Comparison of ENCODE assay signal across 8 cellular contexts in the genomic region with DNA sequence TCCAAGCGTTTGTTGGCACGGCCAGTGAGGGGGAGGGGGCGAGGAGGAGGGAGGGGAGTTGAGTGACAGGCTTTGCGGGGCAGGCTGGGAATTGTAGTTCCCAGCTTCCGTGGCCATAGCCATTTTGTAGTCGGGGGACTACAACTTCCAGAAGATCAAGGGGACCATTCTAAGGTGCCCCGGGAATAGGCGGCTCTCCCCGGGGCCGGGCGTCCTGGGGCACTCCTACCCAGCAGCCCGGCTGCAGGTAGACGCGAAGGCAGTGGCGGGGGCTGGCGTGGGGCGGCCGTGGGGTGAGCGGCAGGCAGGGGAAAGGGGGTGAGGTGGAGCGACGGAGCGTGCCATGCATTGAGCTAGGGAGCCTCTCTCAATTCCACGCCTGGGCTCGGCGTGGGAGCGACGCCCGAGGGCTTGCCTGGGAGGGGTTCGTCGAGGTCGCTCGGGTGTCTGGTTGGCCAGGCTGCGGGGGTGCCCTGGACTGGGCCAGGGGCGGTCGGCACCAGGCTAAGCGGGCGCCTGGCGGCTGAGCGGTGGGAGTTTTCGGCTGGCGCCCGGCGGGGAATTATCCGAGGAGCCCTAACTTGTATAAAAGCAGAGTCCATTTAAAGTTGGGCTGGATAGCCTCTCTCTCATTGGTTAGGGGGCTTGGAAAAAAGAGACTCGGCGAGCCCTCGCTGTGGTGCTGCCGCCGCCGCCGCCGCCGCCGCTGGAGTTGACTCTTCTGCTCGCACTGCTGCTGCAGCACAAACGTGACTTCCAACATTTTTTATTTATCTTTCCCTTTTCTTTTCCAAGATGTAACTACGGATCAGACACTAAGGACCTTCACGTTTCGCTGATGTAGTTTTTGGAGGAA. TPM values are rescaled to one million over a fixed set of nuclear protein-coding genes. Genes with fewer than 3 reads are reported as not detected.
DNase-seq lines count a peak whose midpoint lies in the region; ATAC-seq, FAIRE-seq and TF ChIP-seq lines count a peak whose summit lies in the region.

A gene (plus strand): TSS at position 709 of the 856 bp plus-strand sequence. CDS start 471 bp downstream, outside the sequence.

- no peaks in the 10 kb centered on the region for H3K36me3 ChIP-seq in mammary epithelial cell (ENCODE audit: insufficient read depth, low read length)
- H3K36me3 ChIP-seq in small intestine (ENCODE audit: control insufficient read depth in 2 of 2, insufficient read depth in 2 of 2, low read length in 2 of 2) = no peaks in the 10 kb centered on the region

- H3K4me2 ChIP-seq in mammary epithelial cell (ENCODE audit: insufficient read depth, low read depth, low read length) = peak within 1 kb of the TSS; percentile 95

- H3K9ac ChIP-seq in mammary epithelial cell (ENCODE audit: insufficient read depth, low read length) = peak within 1 kb of the TSS; percentile 95

- in situ Hi-C loops in mammary epithelial cell (cut with MboI; ENCODE audit: low sequenced_read_pairs in 2 of 2) = loop anchor here (10.0 to 25.0 kb wide), 2 partner anchors 111 to 508 kb away; no protein-coding TSS in a partner anchor

- DNase-seq in AG08395 (ENCODE audit: low spot score) (peak; percentile 96), NCI-H2227 treated with DMSO at 0.1 percent for 48 hours (lab: John Stamatoyannopoulos, UW) (peak; percentile 90), mammary epithelial cell (peak; percentile 96), iPS-NIHi11 (ENCODE audit: low spot score) (peak; percentile 89), small intestine (peak; percentile 98)

- WGBS in mammary epithelial cell (ENCODE audit: low coverage, missing lambda C conversion rate) = 2% methylated on average over 13 of the region's 59 CpGs
- WGBS in small intestine, 3 donors = 0 to 1% (median 0%) methylated on average over 49 to 59 of the region's 59 CpGs

- H3K27ac ChIP-seq in mammary epithelial cell (ENCODE audit: insufficient read depth, low read depth, low read length) (peak within 1 kb of the TSS; percentile 86), small intestine (ENCODE audit: low read depth in 1 of 2, low read length in 1 of 2) (peak within 1 kb of the TSS; percentile 80 to 98)

- peak; percentile 58 for ATAC-seq in GM18909 (IDR thresholded peaks at IDR 0.05; ENCODE audit: poor library complexity, unreplicated experiment)
- ATAC-seq in HG03159 (IDR thresholded peaks at IDR 0.05; ENCODE audit: unreplicated experiment) = peak; percentile 49

- no TSS peak for BruUV-seq in mammary epithelial cell (replicated peaks; lab: Mats Ljungman, UMichigan)

- CTCF ChIA-PET in mammary epithelial cell (lab: Charles Lee; ENCODE audit: low non-redundant PET) = interaction anchor here (0.5 kb wide), 1 partner anchor 330 kb away, joined by 5 read pairs; no protein-coding TSS in a partner anchor

- H3K4me3 ChIP-seq in WI38 (ENCODE audit: low read depth, low read length) (peak within 1 kb of the TSS; percentile 77), mammary epithelial cell (replicated peaks in 1 of 3; ENCODE audit: insufficient read depth in 1 of 3, low read depth in 2 of 3, low read length in 3 of 3) (peak within 1 kb of the TSS; percentile 70 to 95 (median 82)), small intestine (ENCODE audit: low read depth in 1 of 2, low read length in 2 of 2) (peak within 1 kb of the TSS; percentile 98)

- no peaks in the 10 kb centered on the region for H3K9me3 ChIP-seq in mammary epithelial cell (replicated peaks; ENCODE audit: insufficient read depth, low read length)
- H3K9me3 ChIP-seq in small intestine (ENCODE audit: control insufficient read depth, low read depth) = no peaks in the 10 kb centered on the region

- FAIRE-seq in small intestine (lab: Jason Lieb, UNC) = no peak

- peaks cover 42% of the 10 kb centered on the region for H3K79me2 ChIP-seq in mammary epithelial cell (ENCODE audit: insufficient read depth, low read length)

- no peaks in the 10 kb centered on the region for H3K27me3 ChIP-seq in mammary epithelial cell (ENCODE audit: insufficient read depth, low read length)
- no peaks in the 10 kb centered on the region for H3K27me3 ChIP-seq in small intestine (ENCODE audit: control insufficient read depth in 2 of 2, insufficient read depth in 2 of 2, low read length in 2 of 2)

- dilution Hi-C loops in mammary epithelial cell (cut with HindIII; ENCODE audit: low sequenced_read_pairs) = no loop called here

- intact Hi-C loops in mammary epithelial cell (cut with micrococcal nuclease) = loop anchor here (1.0 to 10.0 kb wide), 14 partner anchors 82 to 1034 kb away; no protein-coding TSS in a partner anchor

- H3K4me1 ChIP-seq in mammary epithelial cell (ENCODE audit: insufficient read depth, low read length) (peaks cover 20% of the 10 kb centered on the region), small intestine (ENCODE audit: control insufficient read depth in 2 of 2, insufficient read depth in 1 of 2, low read depth in 1 of 2, low read length in 1 of 2) (no peaks in the 10 kb centered on the region)

- no peaks in the 10 kb centered on the region for H4K20me1 ChIP-seq in mammary epithelial cell (ENCODE audit: insufficient read depth, low read length)

- TF ChIP-seq CTCF in WI38 (IDR thresholded peaks at IDR 0.05; ENCODE audit: low read depth, low read length) = no peak
- TF ChIP-seq CTCF in mammary epithelial cell (conservative IDR thresholded peaks at IDR 0.05 in 1 of 2, IDR thresholded peaks at IDR 0.05 in 1 of 2; ENCODE audit: extremely low read depth in 1 of 2, insufficient read depth in 1 of 2, low read depth in 1 of 2, low read length in 2 of 2) = no peak

- peak within 1 kb of the TSS; percentile 90 for H2AFZ ChIP-seq in mammary epithelial cell (ENCODE audit: low read depth, low read length)

RNA-seq across cellular contexts. Expression of the gene that starts here (rescaled TPM):
- total RNA-seq in mammary epithelial cell = 10 to 100 TPM; 10.3 to 25.8 TPM
- polyA plus RNA-seq in mammary epithelial cell (13.7 TPM), small intestine (1 to 10 TPM; 4.9 to 8.0 (median 5.4) TPM)
- polyA minus RNA-seq in mammary epithelial cell = 32.0 TPM

Comparison
In these comparisons a context has a peak if more than half of its experiments do, and no peak if none do; other contexts are left out.
1. Peak in every context shown above with its lines: DNase-seq, ATAC-seq, H3K4me3 ChIP-seq and H3K27ac ChIP-seq.